ENCODE assay signal across 32 cellular contexts in genomic region chr6:110768057-110768456, GRCh38. TPM values are rescaled to one million over a fixed set of nuclear protein-coding genes. Genes with fewer than 3 reads are reported as not detected.
A peak's percentile ranks its signal among the peaks of the same experiment; 100 is the strongest.
DNase-seq lines count a peak whose midpoint lies in the region; ATAC-seq, FAIRE-seq and TF ChIP-seq lines count a peak whose summit lies in the region.
"Had no signal": no experiment of that assay in that cellular context is flagged by ENCODE, and none has a peak within 500 bp of the region (broad histone marks: within the 10 kb centered on the region; RNA-seq: fewer than 3 reads in every experiment).

No MANE protein-coding gene starts in this region.

- WGBS in HepG2 (ENCODE audit: low lambda C conversion rate), result 100% methylated on average over 1 of the region's 1 CpG
- 87% methylated on average over 1 of the region's 1 CpG for WGBS in right lobe of liver (ENCODE audit: insufficient coverage, low coverage, low lambda C conversion rate, missing lambda C conversion rate)
- WGBS in K562 (ENCODE audit: insufficient coverage, low coverage, missing lambda C conversion rate), result 7% methylated on average over 1 of the region's 1 CpG
- WGBS in stomach, 5 donors, result 87 to 98% (median 94%) methylated on average over 1 of the region's 1 CpG

- H3K27ac ChIP-seq in HepG2 (ENCODE audit: extremely low read length, insufficient read depth, low read length), result no peak overlapping the region
- H3K27ac ChIP-seq in right lobe of liver, result no peak overlapping the region
- H3K27ac ChIP-seq in HEK293 (ENCODE audit: extremely low read depth, low read depth, low read length), result no peak overlapping the region
- no peak overlapping the region for H3K27ac ChIP-seq in K562 (ENCODE audit: extremely low read depth, low read depth, low read length)
- no peak overlapping the region for H3K27ac ChIP-seq in stomach
- H3K27ac ChIP-seq: 22Rv1; A549; BLaER1; BLaER1 treated with 17β-estradiol and CSF1 and Interleukin-3, amounts not matched to agents 10 nM and 100 nM; C4-2B had no signal

- no peak overlapping the region for H3K4me2 ChIP-seq in HepG2 (ENCODE audit: low read depth, low read length)
- no peak overlapping the region for H3K4me2 ChIP-seq in K562 (ENCODE audit: insufficient read depth, low read length)
- H3K4me2 ChIP-seq: A549; BLaER1; BLaER1 treated with 17β-estradiol and CSF1 and Interleukin-3, amounts not matched to agents 10 nM and 100 nM had no signal

- ATAC-seq in HepG2 (no peak), right lobe of liver (no peak), K562 (no peak)
- ATAC-seq: A549; CD8-positive, alpha-beta T cell had no signal

- H3K9ac ChIP-seq in HepG2 (ENCODE audit: insufficient read depth, low read depth, low read length), result no peak overlapping the region
- H3K9ac ChIP-seq in K562 (ENCODE audit: insufficient read depth in 1 of 2, low read depth in 2 of 2, low read length in 2 of 2), result no peak overlapping the region
- H3K9ac ChIP-seq: BLaER1; BLaER1 treated with 17β-estradiol and CSF1 and Interleukin-3, amounts not matched to agents 10 nM and 100 nM had no signal

- in situ Hi-C loops in HepG2 (cut with HindIII; ENCODE audit: extremely low pct_ligation_motif_present, low pct_unique_long_range_greater_than_20kb), result no loop called here
- in situ Hi-C loops in K562 (cut with MboI), result no loop called here

- TF ChIP-seq CTCF in HepG2 (CRISPR knock-in tag; IDR thresholded peaks at IDR 0.05) (no peak), right lobe of liver (IDR thresholded peaks at IDR 0.05) (no peak), HEK293 (tag by site-specific recombination; IDR thresholded peaks at IDR 0.05) (no peak), K562 (IDR thresholded peaks at IDR 0.05 in 2 of 3, conservative IDR thresholded peaks at IDR 0.05 in 1 of 3; ENCODE audit: insufficient read depth in 2 of 3, low read depth in 1 of 3, low read length in 3 of 3) (no peak), stomach (IDR thresholded peaks at IDR 0.05) (no peak)

- no peaks in the 10 kb centered on the region; a peak in 1 of 5 replicates for H3K27me3 ChIP-seq in HepG2 (ENCODE audit: control insufficient read depth in 1 of 2, insufficient read depth in 2 of 2, low read length in 2 of 2)
- no peaks in the 10 kb centered on the region for H3K27me3 ChIP-seq in right lobe of liver
- no peaks in the 10 kb centered on the region for H3K27me3 ChIP-seq in K562 (ENCODE audit: control insufficient read depth in 2 of 2, insufficient read depth in 2 of 2, low read length in 2 of 2)
- H3K27me3 ChIP-seq in stomach, result no peaks in the 10 kb centered on the region
- H3K27me3 ChIP-seq: BE2C; BLaER1; BLaER1 treated with 17β-estradiol and CSF1 and Interleukin-3, amounts not matched to agents 10 nM and 100 nM had no signal

- TF ChIP-seq EP300 in HepG2 (IDR thresholded peaks at IDR 0.05; ENCODE audit: low read depth in 2 of 2, low read length in 2 of 2) (no peak), HepG2 (CRISPR knock-in tag; IDR thresholded peaks at IDR 0.05; ENCODE audit: borderline replicate concordance) (no peak), K562 (IDR thresholded peaks at IDR 0.05; ENCODE audit: low read length) (no peak), stomach (IDR thresholded peaks at IDR 0.05) (no peak)

- H4K20me1 ChIP-seq in HepG2 (ENCODE audit: insufficient read depth, low read length) (no peaks in the 10 kb centered on the region), K562 (replicated peaks; ENCODE audit: control insufficient read depth, insufficient read depth, low read length) (no peaks in the 10 kb centered on the region)
- H4K20me1 ChIP-seq: BLaER1; BLaER1 treated with 17β-estradiol and CSF1 and Interleukin-3, amounts not matched to agents 10 nM and 100 nM had no signal

- no TSS peak for BruUV-seq in HepG2 (replicated peaks; lab: Mats Ljungman, UMichigan)
- BruUV-seq in K562 (replicated peaks; lab: Mats Ljungman, UMichigan), result no TSS peak

- H3K9me3 ChIP-seq in HepG2 (ENCODE audit: low read length) (no peaks in the 10 kb centered on the region), right lobe of liver (no peaks in the 10 kb centered on the region), HEK293 (ENCODE audit: control insufficient read depth, insufficient read depth, low read depth, low read length) (no peaks in the 10 kb centered on the region), K562 (replicated peaks; ENCODE audit: control insufficient read depth, insufficient read depth, low read depth, low read length) (no peaks in the 10 kb centered on the region), stomach (no peaks in the 10 kb centered on the region)
- H3K9me3 ChIP-seq: BE2C, Caco-2 had no signal

- intact Hi-C loops in HepG2 (cut with micrococcal nuclease; ENCODE audit: unreplicated experiment), result no loop called here
- intact Hi-C loops in right lobe of liver (cut with DNase I), result no loop called here
- intact Hi-C loops in K562 (cut with micrococcal nuclease), result no loop called here
- intact Hi-C loops in stomach (cut with DNase I; ENCODE audit: low total_unique reads), result no loop called here

- H3K4me1 ChIP-seq in HepG2 (ENCODE audit: insufficient read depth, low read length) (peaks cover 18% of the 10 kb centered on the region; the same call in 1 of the 2 replicates), right lobe of liver (peaks cover 0 to 8% (median 1%) of the 10 kb centered on the region in 4 donors), HEK293 (ENCODE audit: control insufficient read depth, insufficient read depth, low read length) (no peaks in the 10 kb centered on the region), K562 (replicated peaks in 1 of 2; ENCODE audit: control insufficient read depth in 2 of 2, insufficient read depth in 2 of 2, low read length in 2 of 2) (no peaks in the 10 kb centered on the region), stomach (no peaks in the 10 kb centered on the region)
- H3K4me1 ChIP-seq: A549; BE2C; BLaER1; BLaER1 treated with 17β-estradiol and CSF1 and Interleukin-3, amounts not matched to agents 10 nM and 100 nM; Caco-2 had no signal

- FAIRE-seq in HepG2 (lab: Jason Lieb, UNC) (no peak), K562 (lab: Jason Lieb, UNC) (peak; percentile 26)
- FAIRE-seq: A549, D721Med had no signal

- H3K9me1 ChIP-seq in K562 (ENCODE audit: control insufficient read depth, insufficient read depth, low read length), result no peaks in the 10 kb centered on the region

- CTCF ChIA-PET in HepG2 (lab: Yijun Ruan, JAX; ENCODE audit: low intra/inter-chr PET ratio, low total read pairs), result no interaction called here
- CTCF ChIA-PET in HEK293 (lab: Yijun Ruan, JAX), result no interaction called here
- CTCF ChIA-PET in K562 (lab: Yijun Ruan, JAX; ENCODE audit: low intra/inter-chr PET ratio), result no interaction called here

- no peak for TF ChIP-seq RAD21 in HepG2 (CRISPR knock-in tag; IDR thresholded peaks at IDR 0.05)
- no peak for TF ChIP-seq RAD21 in K562 (CRISPR knock-in tag; conservative IDR thresholded peaks at IDR 0.05 in 1 of 2, IDR thresholded peaks at IDR 0.05 in 1 of 2)

- no peaks in the 10 kb centered on the region; a peak in 1 of 5 replicates for H3K36me3 ChIP-seq in HepG2 (replicated peaks in 1 of 2; ENCODE audit: control insufficient read depth in 1 of 2, insufficient read depth in 2 of 2, low read length in 2 of 2)
- no peaks in the 10 kb centered on the region for H3K36me3 ChIP-seq in right lobe of liver
- no peaks in the 10 kb centered on the region for H3K36me3 ChIP-seq in HEK293 (ENCODE audit: control insufficient read depth in 2 of 2, insufficient read depth in 1 of 2, low read length in 2 of 2)
- H3K36me3 ChIP-seq in K562 (ENCODE audit: control insufficient read depth, insufficient read depth, low read length), result no peaks in the 10 kb centered on the region
- H3K36me3 ChIP-seq in stomach, result peaks cover 0 to 25% (median 13%) of the 10 kb centered on the region in 4 donors
- H3K36me3 ChIP-seq: BE2C had no signal

- DNase-seq in HepG2 (ENCODE audit: low spot score) (no peak), right lobe of liver (no peak), K562 (ENCODE audit: extremely low read depth in 1 of 4, low spot score in 3 of 4) (no peak), stomach (no peak), activated gamma-delta T cell (lab: John Stamatoyannopoulos, UW) (no peak)
- DNase-seq: 8988T; ACHN; AML-193; BE2C; C1 segment of cervical spinal cord; Caco-2; Calu3; CD4-positive, alpha-beta memory T cell; CD4-positive, alpha-beta T cell; CD4-positive, CD25-positive, alpha-beta regulatory T cell; CD8-positive, alpha-beta memory T cell; CD8-positive, alpha-beta T cell; COR-L47; DMS 273 treated with DMSO at 0.1 percent for 48 hours; DMS153; DMS53; DMS79; DMS79 treated with DMSO at 0.1 percent for 48 hours; DND-41; EL had no signal

- TF ChIP-seq POLR2A in HepG2 (IDR thresholded peaks at IDR 0.05; ENCODE audit: insufficient read depth in 1 of 2, low read depth in 2 of 2, low read length in 2 of 2) (no peak), right lobe of liver (IDR thresholded peaks at IDR 0.05) (no peak), K562 (conservative IDR thresholded peaks at IDR 0.05) (no peak), stomach (IDR thresholded peaks at IDR 0.05) (no peak)

- H2AFZ ChIP-seq in HepG2 (ENCODE audit: low read length) (no peak overlapping the region), K562 (ENCODE audit: low read depth, low read length) (no peak overlapping the region)

- H3K4me3 ChIP-seq in HepG2 (replicated peaks in 1 of 3; ENCODE audit: insufficient read depth in 1 of 3, low read depth in 2 of 3, low read length in 3 of 3) (no peak overlapping the region), right lobe of liver (no peak overlapping the region), HEK293 (ENCODE audit: low read depth, low read length) (no peak overlapping the region), K562 (no peak overlapping the region), stomach (no peak overlapping the region)
- H3K4me3 ChIP-seq: A549; BLaER1; BLaER1 treated with 17β-estradiol and CSF1 and Interleukin-3, amounts not matched to agents 10 nM and 100 nM had no signal

- POLR2A ChIA-PET in HepG2 (lab: Yijun Ruan, JAX) (no interaction called here), HEK293 (lab: Yijun Ruan, JAX) (no interaction called here), K562 (lab: Yijun Ruan, JAX) (no interaction called here)

- H3K79me2 ChIP-seq in HepG2 (ENCODE audit: insufficient read depth, low read length), result no peaks in the 10 kb centered on the region
- no peaks in the 10 kb centered on the region for H3K79me2 ChIP-seq in K562 (ENCODE audit: control insufficient read depth, insufficient read depth, low read length)

RNA-seq across cellular contexts. Expression of gene CDK19, which starts 47.2 kb away (rescaled TPM):
- total RNA-seq in HepG2 (2016; rRNA removed; fragmentation: Illumina TruSeq; extraction: Trizol) (13.4 and 20.8 TPM in 2 replicates), right lobe of liver (1 to 10 TPM; 2.8 to 7.9 (median 5.5) TPM), K562 (2014; rRNA removed) (3.9 and 4.1 TPM in 2 replicates), K562 (2014; rRNA removed; fragmentation: Illumina TruSeq; extraction: Trizol) (8.6 and 10.1 TPM in 2 replicates), K562 (2015; rRNA removed; fragmentation: Illumina TruSeq; extraction: Trizol) (6.2 and 6.7 TPM in 2 replicates), K562 (2021) (9.3 and 10.6 TPM in 2 replicates), stomach (10 to 100 TPM in 3 of 5 donors, 1 to 10 TPM in 2; 5.5 to 23.5 (median 13.4) TPM)
- 7.7 and 10.8 TPM in 2 replicates for total RNA-seq in HepG2 (2016; cell fraction: cytosol; rRNA removed; fragmentation: Illumina TruSeq; extraction: Trizol; ENCODE audit: low read depth)
- total RNA-seq in HepG2 (2016; cell fraction: insoluble cytoplasmic fraction; rRNA removed; fragmentation: Illumina TruSeq; extraction: Trizol), result 14.1 and 18.9 TPM in 2 replicates
- 7.2 and 7.7 TPM in 2 replicates for total RNA-seq in HepG2 (2016; cell fraction: membrane; rRNA removed; fragmentation: Illumina TruSeq; extraction: Trizol)
- total RNA-seq in HepG2 (2016; cell fraction: nucleus; rRNA removed; fragmentation: Illumina TruSeq; extraction: Trizol), result 15.9 and 20.5 TPM in 2 replicates
- polyA plus RNA-seq in HepG2 (2011; rRNA removed) (22.8 and 27.0 TPM in 2 replicates), K562 (2011; rRNA removed) (15.2 and 15.4 TPM in 2 replicates), K562 (2014; fragmentation: Illumina TruSeq; extraction: Trizol) (8.8 and 9.0 TPM in 2 replicates), K562 (2014; fragmentation: Nextera tagmentation; extraction: Ambion mirVana) (1 to 10 TPM; 3.8 to 4.0 TPM), K562 (2014; rRNA removed) (7.4 and 8.4 TPM in 2 replicates), stomach (1 to 10 TPM; 5.4 to 7.3 (median 5.9) TPM)
- polyA plus RNA-seq in HepG2 (2011; cell fraction: cytosol; rRNA removed), result 11.7 and 16.3 TPM in 2 replicates
- polyA plus RNA-seq in HepG2 (2011; cell fraction: nucleus; rRNA removed), result 12.3 and 12.7 TPM in 2 replicates
- polyA plus RNA-seq in HepG2 (2012), result 22.1 and 28.8 TPM in 2 replicates
- 2.0 and 2.3 TPM in 2 replicates for polyA plus RNA-seq in HepG2 (2016; cell fraction: cytosol; fragmentation: Illumina TruSeq; extraction: Trizol; ENCODE audit: low read depth)
- 16.9 and 17.0 TPM in 2 replicates for polyA plus RNA-seq in HepG2 (2016; cell fraction: insoluble cytoplasmic fraction; fragmentation: Illumina TruSeq; extraction: Trizol; ENCODE audit: low read depth)
- polyA plus RNA-seq in HepG2 (2016; cell fraction: membrane; fragmentation: Illumina TruSeq; extraction: Trizol; ENCODE audit: low read depth), result 5.5 and 5.7 TPM in 2 replicates
- polyA plus RNA-seq in HepG2 (2016; cell fraction: nucleus; fragmentation: Illumina TruSeq; extraction: Trizol; ENCODE audit: insufficient read depth, low read depth), result 18.9 and 20.6 TPM in 2 replicates
- 7.3 and 19.3 TPM in 2 replicates for polyA minus RNA-seq in HepG2 (2011; rRNA and poly(A)+ RNA removed; ENCODE audit: low replicate concordance)
- polyA minus RNA-seq in HepG2 (2011; cell fraction: cytosol; rRNA and poly(A)+ RNA removed), result 17.5 and 18.5 TPM in 2 replicates
- polyA minus RNA-seq in HepG2 (2011; cell fraction: nucleus; rRNA and poly(A)+ RNA removed), result 38.9 and 39.7 TPM in 2 replicates
- 16.2 and 38.5 TPM in 2 replicates for total RNA-seq in K562 (2011; cell fraction: chromatin; rRNA removed; ENCODE audit: low replicate concordance)
- 8.5 and 12.4 TPM in 2 replicates for total RNA-seq in K562 (2011; cell fraction: nucleolus; rRNA removed)
- 27.5 and 37.6 TPM in 2 replicates for total RNA-seq in K562 (2011; cell fraction: nucleoplasm; rRNA removed)
- polyA plus RNA-seq in K562 (2011; cell fraction: cytosol; rRNA removed), result 2.8 and 7.8 TPM in 2 replicates
- 10.1 and 14.7 TPM in 2 replicates for polyA plus RNA-seq in K562 (2011; cell fraction: nucleus; rRNA removed)
- polyA plus RNA-seq in K562 (2012), result 8.9 and 16.6 TPM in 2 replicates
- 9.9 and 13.3 TPM in 2 replicates for polyA minus RNA-seq in K562 (2011; rRNA and poly(A)+ RNA removed)
- polyA minus RNA-seq in K562 (2011; cell fraction: cytosol; rRNA and poly(A)+ RNA removed), result 3.5 and 4.3 TPM in 2 replicates
- polyA minus RNA-seq in K562 (2011; cell fraction: nucleus; rRNA and poly(A)+ RNA removed), result 4.0 and 7.8 TPM in 2 replicates

Comparison
In these comparisons a context has a peak if more than half of its experiments do, and no peak if none do; other contexts are left out.
1. Of the 241 proteins assayed by ChIP-seq in both HepG2 and K562: peak only in HepG2: none; only in K562: ZFP36; in both: none; in neither: 240.